1 cellular context compared by ENCODE assay signal in the genomic region with DNA sequence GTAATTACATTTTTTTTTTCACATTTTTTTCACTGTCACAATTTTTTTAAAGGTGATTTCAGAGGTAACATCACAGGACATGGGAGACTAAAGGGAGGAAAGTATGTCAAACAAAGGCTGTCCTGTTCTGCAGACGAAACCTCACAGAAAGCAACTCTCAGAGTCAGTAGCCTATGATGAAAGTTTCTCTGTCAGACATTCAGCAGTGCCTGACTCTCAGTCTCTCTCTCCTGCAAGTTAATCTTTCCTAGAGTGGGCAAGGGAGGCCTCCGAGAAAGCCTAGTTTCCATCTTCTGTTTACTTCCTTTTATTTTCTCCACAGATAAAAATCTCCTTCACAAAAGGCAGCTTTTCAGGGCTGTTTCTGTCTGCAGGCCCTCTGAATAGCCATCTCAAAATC.
TF ChIP-seq lines count a peak whose summit lies in the region.

No MANE protein-coding gene starts in this region.

TF ChIP-seq in GM23338, 12 proteins besides CTCF, POLR2A, EP300 and RAD21 (continued from another document):
- TF ChIP-seq, protein P1, sequence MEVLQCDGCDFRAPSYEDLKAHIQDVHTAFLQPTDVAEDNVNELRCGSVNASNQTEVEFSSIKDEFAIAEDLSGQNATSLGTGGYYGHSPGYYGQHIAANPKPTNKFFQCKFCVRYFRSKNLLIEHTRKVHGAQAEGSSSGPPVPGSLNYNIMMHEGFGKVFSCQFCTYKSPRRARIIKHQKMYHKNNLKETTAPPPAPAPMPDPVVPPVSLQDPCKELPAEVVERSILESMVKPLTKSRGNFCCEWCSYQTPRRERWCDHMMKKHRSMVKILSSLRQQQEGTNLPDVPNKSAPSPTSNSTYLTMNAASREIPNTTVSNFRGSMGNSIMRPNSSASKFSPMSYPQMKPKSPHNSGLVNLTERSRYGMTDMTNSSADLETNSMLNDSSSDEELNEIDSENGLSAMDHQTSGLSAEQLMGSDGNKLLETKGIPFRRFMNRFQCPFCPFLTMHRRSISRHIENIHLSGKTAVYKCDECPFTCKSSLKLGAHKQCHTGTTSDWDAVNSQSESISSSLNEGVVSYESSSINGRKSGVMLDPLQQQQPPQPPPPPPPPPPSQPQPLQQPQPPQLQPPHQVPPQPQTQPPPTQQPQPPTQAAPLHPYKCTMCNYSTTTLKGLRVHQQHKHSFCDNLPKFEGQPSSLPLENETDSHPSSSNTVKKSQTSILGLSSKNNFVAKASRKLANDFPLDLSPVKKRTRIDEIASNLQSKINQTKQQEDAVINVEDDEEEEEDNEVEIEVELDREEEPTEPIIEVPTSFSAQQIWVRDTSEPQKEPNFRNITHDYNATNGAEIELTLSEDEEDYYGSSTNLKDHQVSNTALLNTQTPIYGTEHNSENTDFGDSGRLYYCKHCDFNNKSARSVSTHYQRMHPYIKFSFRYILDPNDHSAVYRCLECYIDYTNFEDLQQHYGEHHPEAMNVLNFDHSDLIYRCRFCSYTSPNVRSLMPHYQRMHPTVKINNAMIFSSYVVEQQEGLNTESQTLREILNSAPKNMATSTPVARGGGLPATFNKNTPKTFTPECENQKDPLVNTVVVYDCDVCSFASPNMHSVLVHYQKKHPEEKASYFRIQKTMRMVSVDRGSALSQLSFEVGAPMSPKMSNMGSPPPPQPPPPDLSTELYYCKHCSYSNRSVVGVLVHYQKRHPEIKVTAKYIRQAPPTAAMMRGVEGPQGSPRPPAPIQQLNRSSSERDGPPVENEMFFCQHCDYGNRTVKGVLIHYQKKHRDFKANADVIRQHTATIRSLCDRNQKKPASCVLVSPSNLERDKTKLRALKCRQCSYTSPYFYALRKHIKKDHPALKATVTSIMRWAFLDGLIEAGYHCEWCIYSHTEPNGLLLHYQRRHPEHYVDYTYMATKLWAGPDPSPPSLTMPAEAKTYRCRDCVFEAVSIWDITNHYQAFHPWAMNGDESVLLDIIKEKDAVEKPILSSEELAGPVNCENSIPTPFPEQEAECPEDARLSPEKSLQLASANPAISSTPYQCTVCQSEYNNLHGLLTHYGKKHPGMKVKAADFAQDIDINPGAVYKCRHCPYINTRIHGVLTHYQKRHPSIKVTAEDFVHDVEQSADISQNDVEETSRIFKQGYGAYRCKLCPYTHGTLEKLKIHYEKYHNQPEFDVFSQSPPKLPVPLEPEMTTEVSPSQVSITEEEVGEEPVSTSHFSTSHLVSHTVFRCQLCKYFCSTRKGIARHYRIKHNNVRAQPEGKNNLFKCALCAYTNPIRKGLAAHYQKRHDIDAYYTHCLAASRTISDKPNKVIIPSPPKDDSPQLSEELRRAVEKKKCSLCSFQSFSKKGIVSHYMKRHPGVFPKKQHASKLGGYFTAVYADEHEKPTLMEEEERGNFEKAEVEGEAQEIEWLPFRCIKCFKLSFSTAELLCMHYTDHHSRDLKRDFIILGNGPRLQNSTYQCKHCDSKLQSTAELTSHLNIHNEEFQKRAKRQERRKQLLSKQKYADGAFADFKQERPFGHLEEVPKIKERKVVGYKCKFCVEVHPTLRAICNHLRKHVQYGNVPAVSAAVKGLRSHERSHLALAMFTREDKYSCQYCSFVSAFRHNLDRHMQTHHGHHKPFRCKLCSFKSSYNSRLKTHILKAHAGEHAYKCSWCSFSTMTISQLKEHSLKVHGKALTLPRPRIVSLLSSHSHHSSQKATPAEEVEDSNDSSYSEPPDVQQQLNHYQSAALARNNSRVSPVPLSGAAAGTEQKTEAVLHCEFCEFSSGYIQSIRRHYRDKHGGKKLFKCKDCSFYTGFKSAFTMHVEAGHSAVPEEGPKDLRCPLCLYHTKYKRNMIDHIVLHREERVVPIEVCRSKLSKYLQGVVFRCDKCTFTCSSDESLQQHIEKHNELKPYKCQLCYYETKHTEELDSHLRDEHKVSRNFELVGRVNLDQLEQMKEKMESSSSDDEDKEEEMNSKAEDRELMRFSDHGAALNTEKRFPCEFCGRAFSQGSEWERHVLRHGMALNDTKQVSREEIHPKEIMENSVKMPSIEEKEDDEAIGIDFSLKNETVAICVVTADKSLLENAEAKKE (CRISPR knock-in tag; IDR thresholded peaks at IDR 0.05): no peak
- TF ChIP-seq EZH2 (IDR thresholded peaks at IDR 0.05; ENCODE audit: low read depth, unreplicated experiment) (no peak), ZNF331 (CRISPR knock-in tag; IDR thresholded peaks at IDR 0.05; ENCODE audit: low read depth) (no peak), ZNF114 (CRISPR knock-in tag; IDR thresholded peaks at IDR 0.05) (no peak), POLR2AphosphoS5 (IDR thresholded peaks at IDR 0.05; ENCODE audit: low read depth) (no peak), EZH2phosphoT487 (IDR thresholded peaks at IDR 0.05; ENCODE audit: unreplicated experiment) (no peak), JUNB (IDR thresholded peaks at IDR 0.05; ENCODE audit: unreplicated experiment) (no peak), NANOG (IDR thresholded peaks at IDR 0.05; ENCODE audit: borderline replicate concordance) (no peak)
- TF ChIP-seq, protein P2, sequence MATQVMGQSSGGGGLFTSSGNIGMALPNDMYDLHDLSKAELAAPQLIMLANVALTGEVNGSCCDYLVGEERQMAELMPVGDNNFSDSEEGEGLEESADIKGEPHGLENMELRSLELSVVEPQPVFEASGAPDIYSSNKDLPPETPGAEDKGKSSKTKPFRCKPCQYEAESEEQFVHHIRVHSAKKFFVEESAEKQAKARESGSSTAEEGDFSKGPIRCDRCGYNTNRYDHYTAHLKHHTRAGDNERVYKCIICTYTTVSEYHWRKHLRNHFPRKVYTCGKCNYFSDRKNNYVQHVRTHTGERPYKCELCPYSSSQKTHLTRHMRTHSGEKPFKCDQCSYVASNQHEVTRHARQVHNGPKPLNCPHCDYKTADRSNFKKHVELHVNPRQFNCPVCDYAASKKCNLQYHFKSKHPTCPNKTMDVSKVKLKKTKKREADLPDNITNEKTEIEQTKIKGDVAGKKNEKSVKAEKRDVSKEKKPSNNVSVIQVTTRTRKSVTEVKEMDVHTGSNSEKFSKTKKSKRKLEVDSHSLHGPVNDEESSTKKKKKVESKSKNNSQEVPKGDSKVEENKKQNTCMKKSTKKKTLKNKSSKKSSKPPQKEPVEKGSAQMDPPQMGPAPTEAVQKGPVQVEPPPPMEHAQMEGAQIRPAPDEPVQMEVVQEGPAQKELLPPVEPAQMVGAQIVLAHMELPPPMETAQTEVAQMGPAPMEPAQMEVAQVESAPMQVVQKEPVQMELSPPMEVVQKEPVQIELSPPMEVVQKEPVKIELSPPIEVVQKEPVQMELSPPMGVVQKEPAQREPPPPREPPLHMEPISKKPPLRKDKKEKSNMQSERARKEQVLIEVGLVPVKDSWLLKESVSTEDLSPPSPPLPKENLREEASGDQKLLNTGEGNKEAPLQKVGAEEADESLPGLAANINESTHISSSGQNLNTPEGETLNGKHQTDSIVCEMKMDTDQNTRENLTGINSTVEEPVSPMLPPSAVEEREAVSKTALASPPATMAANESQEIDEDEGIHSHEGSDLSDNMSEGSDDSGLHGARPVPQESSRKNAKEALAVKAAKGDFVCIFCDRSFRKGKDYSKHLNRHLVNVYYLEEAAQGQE (IDR thresholded peaks at IDR 0.05; ENCODE audit: unreplicated experiment): no peak
